8 cellular contexts compared by ENCODE assay signal in genomic region chr7:157337316-157338149, GRCh38. TPM values are rescaled to one million over a fixed set of nuclear protein-coding genes. Genes with fewer than 3 reads are reported as not detected.
DNase-seq lines count a peak whose midpoint lies in the region; ATAC-seq and TF ChIP-seq lines count a peak whose summit lies in the region.

No MANE protein-coding gene starts in this region.

- H3K4me1 Mint-ChIP-seq in endothelial cell (ENCODE audit: unreplicated experiment), result peaks cover 24% of the 10 kb centered on the region
- H3K4me1 Mint-ChIP-seq in stimulated activated naive B cell treated with anti-CD40 and anti-IgM and Interleukin-4, amounts not matched to agents 10 μg/mL and 1 μg/mL and 100 μg/mL, for 72 hours, result peaks cover 45 to 77% of the 10 kb centered on the region in 2 donors

- peak overlapping the region; percentile 95 for H3K4me3 Mint-ChIP-seq in endothelial cell (ENCODE audit: unreplicated experiment)
- peak overlapping the region; percentile 87 to 93 for H3K4me3 Mint-ChIP-seq in stimulated activated naive B cell treated with anti-CD40 and anti-IgM and Interleukin-4, amounts not matched to agents 10 μg/mL and 1 μg/mL and 100 μg/mL, for 72 hours

- DNase-seq in NCI-H1105 treated with DMSO at 0.1 percent for 48 hours (lab: John Stamatoyannopoulos, UW), result peak; percentile 18
- DNase-seq in activated T-cell treated with anti-CD3 and anti-CD28 coated beads for 1 hour (ENCODE audit: low read depth), result peak; percentile 37
- peak; percentile 65 for DNase-seq in endothelial cell (ENCODE audit: low spot score)
- peak; percentile 59 for DNase-seq in stimulated activated naive B cell treated with anti-CD40 and anti-IgM and Interleukin-4, amounts not matched to agents 10 μg/mL and 1 μg/mL and 100 μg/mL, for 72 hours

- no peak for TF ChIP-seq CTCF in endothelial cell (IDR thresholded peaks at IDR 0.05; ENCODE audit: unreplicated experiment)

- H3K4me1 ChIP-seq in muscle layer of duodenum (ENCODE audit: control insufficient read depth in 1 of 2, insufficient read depth in 2 of 2, low read length in 2 of 2), result peaks cover 6 to 38% of the 10 kb centered on the region in 2 donors

- peaks cover 0 to 3% of the 10 kb centered on the region in 2 donors for H3K36me3 ChIP-seq in muscle layer of duodenum (ENCODE audit: control insufficient read depth in 1 of 2, insufficient read depth in 2 of 2, low read length in 2 of 2)

- peak overlapping the region; percentile 94 for H3K27ac ChIP-seq in muscle layer of duodenum (ENCODE audit: low read length)

- peak; percentile 62 for ATAC-seq in GM18498 (IDR thresholded peaks at IDR 0.05; ENCODE audit: unreplicated experiment)
- peak; percentile 55 for ATAC-seq in HG02588 (IDR thresholded peaks at IDR 0.05; ENCODE audit: unreplicated experiment)
- peak; percentile 62 to 63 for ATAC-seq in stimulated activated naive B cell treated with anti-CD40 and anti-IgM and Interleukin-4, amounts not matched to agents 10 μg/mL and 1 μg/mL and 100 μg/mL, for 72 hours (replicated peaks)
- ATAC-seq in HG03378 (IDR thresholded peaks at IDR 0.05; ENCODE audit: unreplicated experiment), result no peak

- H3K9me3 Mint-ChIP-seq in endothelial cell (ENCODE audit: unreplicated experiment), result no peaks in the 10 kb centered on the region
- peaks cover 0 to 1% of the 10 kb centered on the region in 2 donors for H3K9me3 Mint-ChIP-seq in stimulated activated naive B cell treated with anti-CD40 and anti-IgM and Interleukin-4, amounts not matched to agents 10 μg/mL and 1 μg/mL and 100 μg/mL, for 72 hours

- H3K36me3 Mint-ChIP-seq in endothelial cell (ENCODE audit: low read depth, unreplicated experiment), result peaks cover 14% of the 10 kb centered on the region
- H3K36me3 Mint-ChIP-seq in stimulated activated naive B cell treated with anti-CD40 and anti-IgM and Interleukin-4, amounts not matched to agents 10 μg/mL and 1 μg/mL and 100 μg/mL, for 72 hours, result peaks cover 30 to 31% of the 10 kb centered on the region in 2 donors

- H3K9me3 ChIP-seq in muscle layer of duodenum (ENCODE audit: control insufficient read depth in 1 of 2, low read length in 2 of 2), result no peaks in the 10 kb centered on the region

- H3K27me3 Mint-ChIP-seq in endothelial cell (ENCODE audit: unreplicated experiment), result peaks cover 22% of the 10 kb centered on the region
- no peaks in the 10 kb centered on the region for H3K27me3 Mint-ChIP-seq in stimulated activated naive B cell treated with anti-CD40 and anti-IgM and Interleukin-4, amounts not matched to agents 10 μg/mL and 1 μg/mL and 100 μg/mL, for 72 hours

- peak overlapping the region; percentile 83 to 94 for H3K4me3 ChIP-seq in muscle layer of duodenum (ENCODE audit: low read depth in 1 of 2, low read length in 2 of 2)

- peak overlapping the region; percentile 98 for H3K27ac Mint-ChIP-seq in endothelial cell (ENCODE audit: unreplicated experiment)
- peak overlapping the region; percentile 97 for H3K27ac Mint-ChIP-seq in stimulated activated naive B cell treated with anti-CD40 and anti-IgM and Interleukin-4, amounts not matched to agents 10 μg/mL and 1 μg/mL and 100 μg/mL, for 72 hours

- H3K27me3 ChIP-seq in muscle layer of duodenum (ENCODE audit: low read depth, low read length), result no peaks in the 10 kb centered on the region

RNA-seq across cellular contexts. Expression of gene DNAJB6, which starts 0.7 kb away (rescaled TPM):
- total RNA-seq in endothelial cell (ENCODE audit: unreplicated experiment), result 155 TPM
